In the genomic region with DNA sequence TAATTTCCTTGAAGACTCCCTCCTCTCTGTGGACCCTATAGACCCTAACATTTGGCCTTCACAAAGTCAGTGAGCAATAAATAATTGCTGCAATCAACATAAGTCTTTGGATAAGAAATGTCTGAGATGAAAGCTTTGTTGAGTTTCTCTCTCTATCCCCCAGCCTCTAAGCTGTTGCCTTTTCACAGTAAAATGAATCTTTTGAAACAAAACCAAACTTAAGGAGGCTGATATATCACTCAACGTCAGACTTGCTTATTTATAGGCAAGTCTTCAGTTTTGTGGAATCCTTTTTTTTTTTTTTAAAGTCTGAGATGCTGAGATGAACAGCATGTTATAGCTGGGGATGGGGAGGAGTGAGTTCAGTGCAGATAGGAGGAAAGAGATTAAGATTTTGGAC, we compare ENCODE assay signal across 13 cellular contexts. TPM values are rescaled to one million over a fixed set of nuclear protein-coding genes. Genes with fewer than 3 reads are reported as not detected.
"Had no signal": no experiment of that assay in that cellular context is flagged by ENCODE, and none has a peak within 500 bp of the region (broad histone marks: within the 10 kb centered on the region; RNA-seq: fewer than 3 reads in every experiment).

No MANE protein-coding gene starts in this region.

- H3K4me3 Mint-ChIP-seq: activated CD8-positive, alpha-beta T cell treated with anti-CD3 and anti-CD28 coated beads, Interleukin-2, amount 10 ng/mL, durations not matched to agents 7 days and 5 days; activated naive CD8-positive, alpha-beta T cell treated with anti-CD3 and anti-CD28 coated beads, Interleukin-2, amount 50 U/mL, for 24 hours; natural killer cell; stimulated activated naive CD8-positive, alpha-beta T cell treated with anti-CD3 and anti-CD28 coated beads, Interleukin-15, Interleukin-2, amounts not matched to agents 100 ng/mL and 50 ng/mL, for 24 hours had no signal

- H3K9me3 Mint-ChIP-seq: activated naive CD8-positive, alpha-beta T cell treated with anti-CD3 and anti-CD28 coated beads, Interleukin-2, amount 50 U/mL, for 24 hours; natural killer cell; stimulated activated naive CD8-positive, alpha-beta T cell treated with anti-CD3 and anti-CD28 coated beads, Interleukin-15, Interleukin-2, amounts not matched to agents 100 ng/mL and 50 ng/mL, for 24 hours had no signal

- H3K9me3 ChIP-seq: colonic mucosa, gastroesophageal sphincter had no signal

- DNase-seq: activated CD4-positive, alpha-beta T cell treated with anti-CD3 and anti-CD28 coated beads for 48 hours; activated CD8-positive, alpha-beta memory T cell treated with anti-CD3 and anti-CD28 coated beads, Interleukin-2, amount 50 U/mL, for 48 hours; activated CD8-positive, alpha-beta T cell treated with anti-CD3 and anti-CD28 coated beads, Interleukin-2, amount 10 ng/mL, durations not matched to agents 7 days and 5 days; activated naive CD4-positive, alpha-beta T cell; activated naive CD8-positive, alpha-beta T cell treated with anti-CD3 and anti-CD28 coated beads, Interleukin-2, amount 50 U/mL, for 24 hours; colonic mucosa; effector CD8-positive, alpha-beta T cell; hippocampal formation; natural killer cell; stimulated activated CD4-positive, alpha-beta T cell treated with anti-CD3 and anti-CD28 coated beads, Interleukin-4, amount 100 ng/mL, for 1 hour; T-helper 1 cell had no signal

- H3K27me3 ChIP-seq: colonic mucosa, gastroesophageal sphincter had no signal

- H3K36me3 ChIP-seq: colonic mucosa, gastroesophageal sphincter had no signal

- H3K4me1 ChIP-seq: colonic mucosa had no signal

- H3K27ac Mint-ChIP-seq: activated CD8-positive, alpha-beta T cell treated with anti-CD3 and anti-CD28 coated beads, Interleukin-2, amount 10 ng/mL, durations not matched to agents 7 days and 5 days; activated naive CD8-positive, alpha-beta T cell treated with anti-CD3 and anti-CD28 coated beads, Interleukin-2, amount 50 U/mL, for 24 hours; natural killer cell; stimulated activated naive CD8-positive, alpha-beta T cell treated with anti-CD3 and anti-CD28 coated beads, Interleukin-15, Interleukin-2, amounts not matched to agents 100 ng/mL and 50 ng/mL, for 24 hours had no signal

- H3K4me3 ChIP-seq: colonic mucosa, gastroesophageal sphincter had no signal

- ATAC-seq: activated CD8-positive, alpha-beta T cell treated with anti-CD3 and anti-CD28 coated beads, Interleukin-2, amount 10 ng/mL, durations not matched to agents 7 days and 5 days; activated naive CD8-positive, alpha-beta T cell treated with anti-CD3 and anti-CD28 coated beads, Interleukin-2, amount 50 U/mL, for 24 hours; gastroesophageal sphincter; natural killer cell had no signal

- H3K27ac ChIP-seq: colonic mucosa had no signal

- H3K36me3 Mint-ChIP-seq: natural killer cell had no signal

RNA-seq across cellular contexts. Expression of a gene that starts 10.0 kb away (rescaled TPM):
- total RNA-seq: activated CD8-positive, alpha-beta T cell treated with anti-CD3 and anti-CD28 coated beads, Interleukin-2, amount 10 ng/mL, durations not matched to agents 7 days and 5 days had no signal
